ENCODE assay signal across 1 cellular context in genomic region chr3:115147329-115148141, GRCh38.
TF ChIP-seq lines count a peak whose summit lies in the region.

No MANE protein-coding gene starts in this region.

TF ChIP-seq in K562, 482 proteins besides CTCF, POLR2A, EP300 and RAD21 (continued from another document and continues in another):
- TF ChIP-seq MGA (IDR thresholded peaks at IDR 0.05) (peak; percentile 37; the same call in 1 of the 2 replicates), UBTF (IDR thresholded peaks at IDR 0.05; ENCODE audit: borderline replicate concordance in 1 of 2, low read depth in 2 of 2, low read length in 2 of 2) (peak in 1 of 2 experiments; percentile 27; a peak in 1 of 4 replicates), ZNF655 (CRISPR knock-in tag; IDR thresholded peaks at IDR 0.05) (no peak), POLR2B (IDR thresholded peaks at IDR 0.05; ENCODE audit: low read depth, partially characterized antibody) (peak; percentile 72), MLLT1 (IDR thresholded peaks at IDR 0.05) (peak in 1 of 2 experiments; percentile 69; a peak in 1 of 4 replicates), MYC (IDR thresholded peaks at IDR 0.05; ENCODE audit: low read depth, low read length) (peak; percentile 45; the same call in 1 of the 2 replicates), MYC (CRISPR knock-in tag; IDR thresholded peaks at IDR 0.05; ENCODE audit: borderline replicate concordance, low read depth) (no peak), SMAD4 (CRISPR knock-in tag; conservative IDR thresholded peaks at IDR 0.05) (peak; percentile 90), ZNF589 (CRISPR knock-in tag; IDR thresholded peaks at IDR 0.05; ENCODE audit: low read depth) (no peak), SP1 (CRISPR knock-in tag; IDR thresholded peaks at IDR 0.05) (0 out of 2 replicates have a peak, but pooled peaks have one; percentile 17), SPI1 (IDR thresholded peaks at IDR 0.05; ENCODE audit: borderline replicate concordance, low read depth, low read length) (no peak), U2AF2 (optimal IDR thresholded peaks at IDR 0.05; ENCODE audit: low read depth, low read length) (no peak), KLF13 (tag; IDR thresholded peaks at IDR 0.05; ENCODE audit: borderline replicate concordance, low read depth) (no peak), ATF1 (CRISPR knock-in tag; IDR thresholded peaks at IDR 0.05) (no peak), ATF1 (tag; IDR thresholded peaks at IDR 0.05) (peak; percentile 92), SMC3 (conservative IDR thresholded peaks at IDR 0.05; ENCODE audit: insufficient read depth, low read depth, low read length) (no peak), POLR2AphosphoS2 (IDR thresholded peaks at IDR 0.05; ENCODE audit: low read length) (no peak), ZNF444 (CRISPR knock-in tag; IDR thresholded peaks at IDR 0.05) (no peak), CEBPZ (IDR thresholded peaks at IDR 0.05; ENCODE audit: borderline replicate concordance, low read depth, low read length) (peak; percentile 51; the same call in 1 of the 2 replicates), NRF1 (conservative IDR thresholded peaks at IDR 0.05 in 1 of 2, IDR thresholded peaks at IDR 0.05 in 1 of 2) (peak; percentile 77 to 80), FOXJ2 (tag; IDR thresholded peaks at IDR 0.05) (peak; percentile 41; the same call in 1 of the 2 replicates), ELF2 (CRISPR knock-in tag; IDR thresholded peaks at IDR 0.05) (no peak), MTA3 (IDR thresholded peaks at IDR 0.05; ENCODE audit: borderline replicate concordance) (0 out of 2 replicates have a peak, but pooled peaks have one; percentile 52), MBD1 (CRISPR knock-in tag; IDR thresholded peaks at IDR 0.05) (no peak), BRF2 (IDR thresholded peaks at IDR 0.05; ENCODE audit: borderline replicate concordance, insufficient read depth, insufficient read length) (no peak), TCF3 (CRISPR knock-in tag; IDR thresholded peaks at IDR 0.05) (no peak), CBX3 (IDR thresholded peaks at IDR 0.05; ENCODE audit: borderline replicate concordance in 1 of 2, low read length in 2 of 2) (no peak), ATF7 (IDR thresholded peaks at IDR 0.05) (peak; percentile 14; the same call in 1 of the 2 replicates)
